ENCODE assay signal across 9 cellular contexts in genomic region chr13:97125051-97125809, GRCh38.
DNase-seq lines count a peak whose midpoint lies in the region; ATAC-seq and TF ChIP-seq lines count a peak whose summit lies in the region.
"Had no signal": no experiment of that assay in that cellular context is flagged by ENCODE, and none has a peak within 500 bp of the region (broad histone marks: within the 10 kb centered on the region; RNA-seq: fewer than 3 reads in every experiment).

No MANE protein-coding gene starts in this region.

- peak; percentile 44 for DNase-seq in AG08395 (ENCODE audit: low spot score)
- DNase-seq in SK-N-DZ (ENCODE audit: low spot score), result peak; percentile 94
- DNase-seq in glutamatergic neuron, result peak; percentile 58
- peak; percentile 85 for DNase-seq in smooth muscle cell of the brain vasculature (ENCODE audit: low read depth, low spot score)
- DNase-seq in CD1c-positive myeloid dendritic cell (ENCODE audit: extremely low spot score), result no peak
- DNase-seq in NK-92 (lab: John Stamatoyannopoulos, UW; ENCODE audit: unreplicated experiment), result no peak
- DNase-seq: activated naive CD8-positive, alpha-beta T cell treated with anti-CD3 and anti-CD28 coated beads, Interleukin-2, amount 10 ng/mL, durations not matched to agents 7 days and 5 days had no signal

- H3K27me3 Mint-ChIP-seq in glutamatergic neuron (ENCODE audit: unreplicated experiment), result no peaks in the 10 kb centered on the region

- H3K36me3 Mint-ChIP-seq in glutamatergic neuron (ENCODE audit: unreplicated experiment), result no peaks in the 10 kb centered on the region
- H3K36me3 Mint-ChIP-seq: activated naive CD8-positive, alpha-beta T cell treated with anti-CD3 and anti-CD28 coated beads, Interleukin-2, amount 10 ng/mL, durations not matched to agents 7 days and 5 days had no signal

- no peak for TF ChIP-seq CTCF in glutamatergic neuron (IDR thresholded peaks at IDR 0.05; ENCODE audit: partially characterized antibody, unreplicated experiment)

- H3K9me3 Mint-ChIP-seq in glutamatergic neuron (ENCODE audit: unreplicated experiment), result no peaks in the 10 kb centered on the region
- H3K9me3 Mint-ChIP-seq: activated naive CD8-positive, alpha-beta T cell treated with anti-CD3 and anti-CD28 coated beads, Interleukin-2, amount 10 ng/mL, durations not matched to agents 7 days and 5 days had no signal

- ATAC-seq in GM19025 (IDR thresholded peaks at IDR 0.05; ENCODE audit: low read depth, unreplicated experiment), result peak; percentile 44
- peak; percentile 45 for ATAC-seq in HG03460 (IDR thresholded peaks at IDR 0.05; ENCODE audit: unreplicated experiment)

- peak overlapping the region; percentile 65 for H3K27ac Mint-ChIP-seq in glutamatergic neuron (ENCODE audit: unreplicated experiment)
- H3K27ac Mint-ChIP-seq: activated naive CD8-positive, alpha-beta T cell treated with anti-CD3 and anti-CD28 coated beads, Interleukin-2, amount 10 ng/mL, durations not matched to agents 7 days and 5 days had no signal

- peak overlapping the region; percentile 31 for H3K4me3 Mint-ChIP-seq in glutamatergic neuron (ENCODE audit: unreplicated experiment)
- H3K4me3 Mint-ChIP-seq: activated naive CD8-positive, alpha-beta T cell treated with anti-CD3 and anti-CD28 coated beads, Interleukin-2, amount 10 ng/mL, durations not matched to agents 7 days and 5 days had no signal

- peaks cover 20% of the 10 kb centered on the region for H3K4me1 Mint-ChIP-seq in glutamatergic neuron (ENCODE audit: low read depth, unreplicated experiment)

Comparison
In these comparisons a context has a peak if more than half of its experiments do, and no peak if none do; other contexts are left out.
1. DNase-seq: peak in AG08395 (single experiment), SK-N-DZ (single experiment), glutamatergic neuron (single experiment) and smooth muscle cell of the brain vasculature (single experiment); none in CD1c-positive myeloid dendritic cell (single experiment) and NK-92 (single experiment).